ENCODE assay signal across 9 cellular contexts in genomic region chr6:166586424-166587156, GRCh38. TPM values are rescaled to one million over a fixed set of nuclear protein-coding genes. Genes with fewer than 3 reads are reported as not detected.
DNase-seq lines count a peak whose midpoint lies in the region; ATAC-seq, FAIRE-seq and TF ChIP-seq lines count a peak whose summit lies in the region.
"Had no signal": no experiment of that assay in that cellular context is flagged by ENCODE, and none has a peak within 500 bp of the region (broad histone marks: within the 10 kb centered on the region; RNA-seq: fewer than 3 reads in every experiment).

TSS of gene RAMACL (minus strand) at chr6:166586678. CDS start at chr6:166586477, 201 bp downstream.

- intact Hi-C loops in PC-3 (cut with micrococcal nuclease): no loop called here
- intact Hi-C loops in prostate gland (cut with DNase I): no loop called here

- no peaks in the 10 kb centered on the region for H3F3A ChIP-seq in PC-3 (ENCODE audit: low read length, unreplicated experiment)

- FAIRE-seq in A549 (lab: Jason Lieb, UNC): no peak
- no peak for FAIRE-seq in frontal cortex (lab: Jason Lieb, UNC)

- H3K36me3 ChIP-seq in PC-3 (ENCODE audit: low read depth, low read length) (no peaks in the 10 kb centered on the region), prostate gland (no peaks in the 10 kb centered on the region)

- BruUV-seq in PC-3 (replicated peaks; lab: Mats Ljungman, UMichigan): no TSS peak

- peaks cover 3% of the 10 kb centered on the region for H3K36me3 Mint-ChIP-seq in brain

- H3K4me2 ChIP-seq in A549 (no peak within 1 kb of the TSS), PC-3 (ENCODE audit: low read length) (no peak within 1 kb of the TSS)

- H3K27ac ChIP-seq in A549: no peak within 1 kb of the TSS
- no peak within 1 kb of the TSS for H3K27ac ChIP-seq in PC-3 (ENCODE audit: low read length)
- no peak within 1 kb of the TSS for H3K27ac ChIP-seq in prostate gland

- no peaks in the 10 kb centered on the region for H3K27me3 ChIP-seq in PC-3 (ENCODE audit: low read length)
- no peaks in the 10 kb centered on the region for H3K27me3 ChIP-seq in prostate gland (replicated peaks; ENCODE audit: insufficient read depth)

- TF ChIP-seq POLR2A in A549 (IDR thresholded peaks at IDR 0.05; ENCODE audit: low read length) (no peak), prostate gland (IDR thresholded peaks at IDR 0.05) (no peak)

- no peak within 1 kb of the TSS for H2AFZ ChIP-seq in PC-3 (ENCODE audit: low read length)

- TF ChIP-seq EP300 in A549 (IDR thresholded peaks at IDR 0.05): no peak

- H3K4me1 Mint-ChIP-seq in brain: peaks cover 59% of the 10 kb centered on the region

- no peak within 1 kb of the TSS for H3K9ac ChIP-seq in PC-3 (ENCODE audit: low read length)

- H3K9me2 ChIP-seq in PC-3 (replicated peaks; ENCODE audit: low read length): no peaks in the 10 kb centered on the region

- ATAC-seq in A549: peak; percentile 84 to 91
- ATAC-seq in GM18858 (IDR thresholded peaks at IDR 0.05; ENCODE audit: unreplicated experiment): peak; percentile 67
- peak; percentile 75 for ATAC-seq in HG02884 (IDR thresholded peaks at IDR 0.05; ENCODE audit: unreplicated experiment)
- ATAC-seq in PC-3: peak; percentile 50; the same call in 1 of the 2 replicates

- H3K4me3 ChIP-seq in A549 (no peak within 1 kb of the TSS), PC-3 (ENCODE audit: low read length) (no peak within 1 kb of the TSS), prostate gland (no peak within 1 kb of the TSS)

- no peak for TF ChIP-seq RAD21 in A549 (conservative IDR thresholded peaks at IDR 0.05 in 1 of 2, IDR thresholded peaks at IDR 0.05 in 1 of 2)

- TF ChIP-seq CTCF in A549 (IDR thresholded peaks at IDR 0.05) (no peak), PC-3 (conservative IDR thresholded peaks at IDR 0.05; ENCODE audit: low read depth, low read length) (no peak), brain (conservative IDR thresholded peaks at IDR 0.05) (no peak), prostate gland (IDR thresholded peaks at IDR 0.05) (no peak)

- no peaks in the 10 kb centered on the region for H3K9me3 Mint-ChIP-seq in brain

- CTCF ChIA-PET in A549 (lab: Yijun Ruan, JAX) (no interaction called here), PC-3 (lab: Charles Lee) (no interaction called here)

- H3K9me3 ChIP-seq in A549: no peaks in the 10 kb centered on the region
- no peaks in the 10 kb centered on the region for H3K9me3 ChIP-seq in PC-3 (ENCODE audit: low read length)
- no peaks in the 10 kb centered on the region for H3K9me3 ChIP-seq in prostate gland

- no peaks in the 10 kb centered on the region for H3K27me3 Mint-ChIP-seq in brain

- peak; percentile 21 to 30 for DNase-seq in A549 (ENCODE audit: low read depth in 1 of 2, low spot score in 1 of 2)
- DNase-seq in PC-3: peak; percentile 20
- peak in 3 of 4 experiments; percentile 5 to 15 (median 7) for DNase-seq in stimulated activated CD4-positive, alpha-beta T cell treated with anti-CD3 and anti-CD28 coated beads, Interleukin-1b, Interleukin-23, amount 100 ng/mL, for 24 hours (ENCODE audit: low read depth in 4 of 4, low spot score in 1 of 4)
- no peak for DNase-seq in prostate gland (ENCODE audit: low spot score)
- DNase-seq in frontal cortex (ENCODE audit: low spot score in 2 of 2): no peak

- H3K4me1 ChIP-seq in A549 (no peaks in the 10 kb centered on the region), PC-3 (ENCODE audit: insufficient read depth, low read length) (no peaks in the 10 kb centered on the region), prostate gland (replicated peaks) (no peaks in the 10 kb centered on the region)

- POLR2A ChIA-PET in A549 (lab: Yijun Ruan, JAX) (no interaction called here), PC-3 (lab: Charles Lee; ENCODE audit: unreplicated experiment) (no interaction called here)

- peak within 1 kb of the TSS in 1 of 5 experiments; percentile 12 for H3K4me3 Mint-ChIP-seq in brain
- H3K4me3 Mint-ChIP-seq: neural crest cell had no signal

- peak within 1 kb of the TSS in 3 of 5 experiments; percentile 36 to 62 (median 41) for H3K27ac Mint-ChIP-seq in brain

- 81% methylated on average over 9 of the region's 9 CpGs for WGBS in A549 (ENCODE audit: missing lambda C conversion rate)
- WGBS in prostate gland: 99% methylated on average over 9 of the region's 9 CpGs

- no peaks in the 10 kb centered on the region for H3K79me2 ChIP-seq in PC-3 (ENCODE audit: low read length)

- no peaks in the 10 kb centered on the region for H4K20me1 ChIP-seq in PC-3 (ENCODE audit: low read length)

TF ChIP-seq in A549, 52 proteins besides CTCF, POLR2A, EP300 and RAD21:
- TF ChIP-seq USF2 (IDR thresholded peaks at IDR 0.05) (peak; percentile 66), RARB (CRISPR knock-in tag; IDR thresholded peaks at IDR 0.05) (no peak)

RNA-seq across cellular contexts. Expression of gene RAMACL, which starts in this region (rescaled TPM):
- 0.67 and 0.78 TPM in 2 replicates for polyA plus RNA-seq in A549 (2011; rRNA removed)
- polyA plus RNA-seq in A549 (2012; cell fraction: cytosol; rRNA removed): 0.05 and 0.07 TPM in 2 replicates
- polyA plus RNA-seq in A549 (2012; cell fraction: nucleus; rRNA removed): not detected in 2 replicates
- polyA plus RNA-seq in A549 (2017; fragmentation: RNase III; extraction: RNeasy Plus Mini Kit Qiagen cat#74134 plus additional on column Dnase treatment): 0.08 to 0.12 TPM (median 0.08 TPM) in 3 replicates
- 0.08 and 0.19 TPM in 2 replicates for polyA minus RNA-seq in A549 (2011; rRNA and poly(A)+ RNA removed)
- total RNA-seq in PC-3 (2014; rRNA removed): 0.26 and 0.92 TPM in 2 replicates
- polyA plus RNA-seq in brain (ENCODE audit: insufficient read depth, low read depth, low replicate concordance): not detected
- total RNA-seq in prostate gland: 1 to 10 TPM in 1 of 2 donors, under 1 TPM in 1; 0.68 to 1.1 TPM
- total RNA-seq in frontal cortex: 0.82 TPM

Comparison
In these comparisons a context has a peak if more than half of its experiments do, and no peak if none do; other contexts are left out.
1. Peak in DNase-seq and ATAC-seq in A549; RNA of the gene not detected or under 1 TPM.
2. Peak in DNase-seq and ATAC-seq in PC-3; RNA of the gene not detected or under 1 TPM.
3. DNase-seq: peak in stimulated activated CD4-positive, alpha-beta T cell treated with anti-CD3 and anti-CD28 coated beads, Interleukin-1b, Interleukin-23, amount 100 ng/mL, for 24 hours (3 of 4); none in prostate gland (single experiment) and frontal cortex (0 of 2).
4. Peak in every context shown above with its lines, with median percentiles within 50 percentile points of each other: ATAC-seq.